Comparison of ENCODE assay signal across 7 cellular contexts in genomic region chr6:45923831-45924391, GRCh38.
DNase-seq lines count a peak whose midpoint lies in the region; ATAC-seq and TF ChIP-seq lines count a peak whose summit lies in the region.

No MANE protein-coding gene starts in this region.

- H3K36me3 ChIP-seq in adipocyte (ENCODE audit: control insufficient read depth, insufficient read depth, low read length, severe bottlenecking) (no peaks in the 10 kb centered on the region), thyroid gland (no peaks in the 10 kb centered on the region), ascending aorta (no peaks in the 10 kb centered on the region)

- intact Hi-C loops in thyroid gland (cut with DNase I) (loop anchor here (10.0 kb wide), 1 partner anchor 1269 kb away; no protein-coding TSS in a partner anchor), ascending aorta (cut with DNase I) (loop anchor here (5.0 kb wide), 1 partner anchor 1267 kb away; no protein-coding TSS in a partner anchor)

- TF ChIP-seq CTCF in thyroid gland (IDR thresholded peaks at IDR 0.05): no peak
- no peak for TF ChIP-seq CTCF in ascending aorta (IDR thresholded peaks at IDR 0.05)

- peaks cover 18% of the 10 kb centered on the region for H3K4me1 ChIP-seq in adipocyte (ENCODE audit: control insufficient read depth, insufficient read depth, low read length)
- peaks cover 0 to 7% of the 10 kb centered on the region in 2 donors for H3K4me1 ChIP-seq in thyroid gland
- H3K4me1 ChIP-seq in ascending aorta: no peaks in the 10 kb centered on the region

- TF ChIP-seq POLR2A in thyroid gland (IDR thresholded peaks at IDR 0.05): no peak

- H3K4me3 ChIP-seq in adipocyte (ENCODE audit: low read length) (no peak overlapping the region), thyroid gland (replicated peaks in 1 of 3) (no peak overlapping the region), ascending aorta (no peak overlapping the region)

- H3K27ac ChIP-seq in thyroid gland (no peak overlapping the region), ascending aorta (no peak overlapping the region)

- no peak overlapping the region for H3K9ac ChIP-seq in adipocyte (ENCODE audit: low read length)

- ATAC-seq in GM19452 (IDR thresholded peaks at IDR 0.05; ENCODE audit: unreplicated experiment): peak; percentile 47
- peak; percentile 58 for ATAC-seq in HG03064 (IDR thresholded peaks at IDR 0.05; ENCODE audit: low read depth, unreplicated experiment)

- H3K27me3 ChIP-seq in adipocyte (replicated peaks; ENCODE audit: control insufficient read depth, insufficient read depth, low read length) (no peaks in the 10 kb centered on the region), thyroid gland (no peaks in the 10 kb centered on the region), ascending aorta (no peaks in the 10 kb centered on the region)

- H3K9me3 ChIP-seq in adipocyte (ENCODE audit: control insufficient read depth, low read length) (no peaks in the 10 kb centered on the region), thyroid gland (no peaks in the 10 kb centered on the region), ascending aorta (no peaks in the 10 kb centered on the region)

- DNase-seq in adipocyte (ENCODE audit: low read depth): peak; percentile 57
- peak; percentile 23 for DNase-seq in stimulated activated CD8-positive, alpha-beta memory T cell treated with anti-CD3 and anti-CD28 coated beads, Interleukin-12 subunit alpha, Interleukin-12 subunit beta, amount 100 ng/mL, for 24 hours (ENCODE audit: extremely low read depth)
- DNase-seq in NCI-H187 treated with DMSO at 0.1 percent for 48 hours (lab: John Stamatoyannopoulos, UW): no peak
- DNase-seq in thyroid gland: no peak
- DNase-seq in ascending aorta (ENCODE audit: low spot score in 2 of 2): no peak

- 76 to 78% methylated on average over 5 of the region's 5 CpGs for WGBS in thyroid gland, 2 donors

Comparison
In these comparisons a context has a peak if more than half of its experiments do, and no peak if none do; other contexts are left out.
1. DNase-seq: peak in adipocyte (single experiment) and stimulated activated CD8-positive, alpha-beta memory T cell treated with anti-CD3 and anti-CD28 coated beads, Interleukin-12 subunit alpha, Interleukin-12 subunit beta, amount 100 ng/mL, for 24 hours (single experiment); none in NCI-H187 treated with DMSO at 0.1 percent for 48 hours (single experiment), thyroid gland (0 of 2) and ascending aorta (0 of 2).